Comparison of ENCODE assay signal across 10 cellular contexts in genomic region chr2:96117701-96118588, GRCh38. TPM values are rescaled to one million over a fixed set of nuclear protein-coding genes. Genes with fewer than 3 reads are reported as not detected.
DNase-seq lines count a peak whose midpoint lies in the region; ATAC-seq and TF ChIP-seq lines count a peak whose summit lies in the region.
"Had no signal": no experiment of that assay in that cellular context is flagged by ENCODE, and none has a peak within 500 bp of the region (broad histone marks: within the 10 kb centered on the region; RNA-seq: fewer than 3 reads in every experiment).

No MANE protein-coding gene starts in this region.

- H3K27me3 Mint-ChIP-seq in CD8-positive, alpha-beta T cell (ENCODE audit: low read depth): peaks cover 26% of the 10 kb centered on the region
- peaks cover 32% of the 10 kb centered on the region for H3K27me3 Mint-ChIP-seq in activated CD8-positive, alpha-beta T cell treated with anti-CD3 and anti-CD28 coated beads for 36 hours

- ATAC-seq in CD8-positive, alpha-beta T cell: no peak
- ATAC-seq in activated CD8-positive, alpha-beta T cell treated with anti-CD3 and anti-CD28 coated beads for 36 hours: no peak
- ATAC-seq in HG03342 (IDR thresholded peaks at IDR 0.05; ENCODE audit: unreplicated experiment): no peak

- H3K9me3 Mint-ChIP-seq in CD8-positive, alpha-beta T cell: no peaks in the 10 kb centered on the region
- no peaks in the 10 kb centered on the region for H3K9me3 Mint-ChIP-seq in activated CD8-positive, alpha-beta T cell treated with anti-CD3 and anti-CD28 coated beads for 36 hours

- intact Hi-C loops in CD8-positive, alpha-beta T cell (cut with DNase I, micrococcal nuclease): loop anchor here (2.0 to 5.0 kb wide), 4 partner anchors 21 to 419 kb away; partner anchors contain the start of genes ASTL (in 2 of the 2) and ARID5A (in 1 of the 2)
- intact Hi-C loops in activated CD8-positive, alpha-beta T cell treated with anti-CD3 and anti-CD28 coated beads for 36 hours (cut with micrococcal nuclease): no loop called here

- TF ChIP-seq CTCF in CD8-positive, alpha-beta T cell (IDR thresholded peaks at IDR 0.05): no peak
- TF ChIP-seq CTCF in GM12873 (IDR thresholded peaks at IDR 0.05; ENCODE audit: insufficient read depth, low read depth, low read length, missing control alignments): peak; percentile 22
- no peak for TF ChIP-seq CTCF in activated CD8-positive, alpha-beta T cell treated with anti-CD3 and anti-CD28 coated beads for 36 hours (IDR thresholded peaks at IDR 0.05)

- peaks cover 8% of the 10 kb centered on the region for H3K4me1 ChIP-seq in CD8-positive, alpha-beta T cell (ENCODE audit: insufficient read depth, low read length)
- H3K4me1 ChIP-seq in mesodermal cell (ENCODE audit: control insufficient read depth, insufficient read depth, low read length, poor library complexity, severe bottlenecking): no peaks in the 10 kb centered on the region

- no peaks in the 10 kb centered on the region for H3K36me3 ChIP-seq in CD8-positive, alpha-beta T cell (ENCODE audit: insufficient read depth, low read length)
- H3K36me3 ChIP-seq in mesodermal cell (ENCODE audit: control insufficient read depth, insufficient read depth, low read length): no peaks in the 10 kb centered on the region

- DNase-seq in CD8-positive, alpha-beta T cell: peak in 1 of 7 experiments; percentile 20
- peak; percentile 35 for DNase-seq in activated CD8-positive, alpha-beta T cell treated with anti-CD3 and anti-CD28 coated beads for 36 hours
- DNase-seq in MV-4-11 (lab: John Stamatoyannopoulos, UW): no peak
- DNase-seq in HPDE6-E6E7 (ENCODE audit: extremely low spot score): no peak
- no peak for DNase-seq in activated CD4-positive, alpha-beta T cell treated with anti-CD3 and anti-CD28 coated beads for 48 hours
- DNase-seq: NCI-H1417 treated with DMSO at 0.1 percent for 48 hours had no signal

- peak overlapping the region; percentile 76 for H3K4me3 Mint-ChIP-seq in CD8-positive, alpha-beta T cell
- peak overlapping the region; percentile 64 for H3K4me3 Mint-ChIP-seq in activated CD8-positive, alpha-beta T cell treated with anti-CD3 and anti-CD28 coated beads for 36 hours

- WGBS in mesodermal cell (ENCODE audit: insufficient coverage in 2 of 2), 2 experiments: 56 to 57% methylated on average over 8 to 15 of the region's 17 CpGs

- H3K4me1 Mint-ChIP-seq in CD8-positive, alpha-beta T cell (ENCODE audit: low read depth): peaks cover 12% of the 10 kb centered on the region
- peaks cover 22% of the 10 kb centered on the region for H3K4me1 Mint-ChIP-seq in activated CD8-positive, alpha-beta T cell treated with anti-CD3 and anti-CD28 coated beads for 36 hours (ENCODE audit: low read depth)

- CTCF ChIA-PET in CD8-positive, alpha-beta T cell (lab: Charles Lee): interaction anchor here (0.9 to 4.1 kb wide), 21 partner anchors 9 to 176 kb away, joined by 3 to 32 read pairs (median 4); partner anchors contain the start of genes ANKRD36C and ASTL
- CTCF ChIA-PET in activated CD8-positive, alpha-beta T cell treated with anti-CD3 and anti-CD28 coated beads for 36 hours (lab: Charles Lee): interaction anchor here (0.7 to 9.3 kb wide), 31 partner anchors 9 to 184 kb away, joined by 3 to 94 read pairs (median 6); partner anchors contain the start of genes ASTL, CIAO1 and TMEM127

- H3K9me3 ChIP-seq in CD8-positive, alpha-beta T cell (ENCODE audit: low read length): no peaks in the 10 kb centered on the region
- no peaks in the 10 kb centered on the region for H3K9me3 ChIP-seq in mesodermal cell (ENCODE audit: control insufficient read depth, low read length)
- H3K9me3 ChIP-seq: body of pancreas had no signal

- H3K4me3 ChIP-seq in CD8-positive, alpha-beta T cell (ENCODE audit: low read depth, low read length): no peak overlapping the region
- H3K4me3 ChIP-seq in mesodermal cell (ENCODE audit: extremely low read depth, insufficient read depth, low read length, poor library complexity, severe bottlenecking): peak overlapping the region; percentile 44
- H3K4me3 ChIP-seq: body of pancreas had no signal

- POLR2A ChIA-PET in CD8-positive, alpha-beta T cell (lab: Charles Lee): interaction anchor here (1.1 to 1.3 kb wide), 3 partner anchors 26 to 125 kb away, joined by 3 to 6 read pairs (median 6); partner anchors contain the start of gene STARD7
- POLR2A ChIA-PET in activated CD8-positive, alpha-beta T cell treated with anti-CD3 and anti-CD28 coated beads for 36 hours (lab: Charles Lee): interaction anchor here (1.1 to 1.8 kb wide), 7 partner anchors 16 to 172 kb away, joined by 3 to 9 read pairs (median 4); no protein-coding TSS in a partner anchor

- H3K27ac Mint-ChIP-seq in CD8-positive, alpha-beta T cell: peak overlapping the region; percentile 74
- no peak overlapping the region for H3K27ac Mint-ChIP-seq in activated CD8-positive, alpha-beta T cell treated with anti-CD3 and anti-CD28 coated beads for 36 hours

- H3K36me3 Mint-ChIP-seq in CD8-positive, alpha-beta T cell: no peaks in the 10 kb centered on the region
- no peaks in the 10 kb centered on the region for H3K36me3 Mint-ChIP-seq in activated CD8-positive, alpha-beta T cell treated with anti-CD3 and anti-CD28 coated beads for 36 hours (ENCODE audit: low read depth)

- H3K27me3 ChIP-seq in CD8-positive, alpha-beta T cell (ENCODE audit: insufficient read depth, low read length): no peaks in the 10 kb centered on the region

- no peak overlapping the region for H3K27ac ChIP-seq in CD8-positive, alpha-beta T cell (ENCODE audit: low read depth, low read length)
- H3K27ac ChIP-seq in mesodermal cell (ENCODE audit: low read depth, low read length, severe bottlenecking): no peak overlapping the region
- H3K27ac ChIP-seq: body of pancreas had no signal

RNA-seq across cellular contexts. Expression of gene ADRA2B, which starts 1.6 kb away (rescaled TPM):
- 1 to 10 TPM; 2.0 TPM for total RNA-seq in CD8-positive, alpha-beta T cell
- total RNA-seq in activated CD8-positive, alpha-beta T cell treated with anti-CD3 and anti-CD28 coated beads for 36 hours: under 1 TPM; 0.29 to 0.34 TPM
- polyA plus RNA-seq in mesodermal cell (2013, experiment 1 of 2): 3.9 TPM
- polyA plus RNA-seq in mesodermal cell (2013, experiment 2 of 2): 1.8 TPM

RNA-seq across cellular contexts. Expression of gene ASTL, which starts 20.4 kb away (rescaled TPM):
- 10 to 100 TPM; 16.6 to 17.5 TPM for total RNA-seq in CD8-positive, alpha-beta T cell
- 1 to 10 TPM; 1.8 to 2.7 TPM for total RNA-seq in activated CD8-positive, alpha-beta T cell treated with anti-CD3 and anti-CD28 coated beads for 36 hours
- polyA plus RNA-seq in mesodermal cell (2013, experiment 1 of 2): not detected
- not detected for polyA plus RNA-seq in mesodermal cell (2013, experiment 2 of 2)
- total RNA-seq: body of pancreas had no signal

RNA-seq across cellular contexts. Expression of gene DUSP2, which starts 27.3 kb away (rescaled TPM):
- 1,000 to 10,000 TPM; 1,304 to 1,350 TPM for total RNA-seq in CD8-positive, alpha-beta T cell
- 100 to 1,000 TPM; 311 to 313 TPM for total RNA-seq in activated CD8-positive, alpha-beta T cell treated with anti-CD3 and anti-CD28 coated beads for 36 hours
- 2.5 TPM for polyA plus RNA-seq in mesodermal cell (2013, experiment 1 of 2)
- 2.3 TPM for polyA plus RNA-seq in mesodermal cell (2013, experiment 2 of 2)

Comparison
In these comparisons a context has a peak if more than half of its experiments do, and no peak if none do; other contexts are left out.
1. RNA of gene ASTL, which starts 20.4 kb away (total RNA-seq): 16.6 to 17.5 TPM in CD8-positive, alpha-beta T cell; 1.8 to 2.7 TPM in activated CD8-positive, alpha-beta T cell treated with anti-CD3 and anti-CD28 coated beads for 36 hours; every median in the first group is over 4 times any median in the second.
2. RNA of gene DUSP2, which starts 27.3 kb away (total RNA-seq): 1,304 to 1,350 TPM in CD8-positive, alpha-beta T cell; 311 to 313 TPM in activated CD8-positive, alpha-beta T cell treated with anti-CD3 and anti-CD28 coated beads for 36 hours; every median in the first group is over 4 times any median in the second.